Comparison of ENCODE assay signal across 20 cellular contexts in the genomic region with DNA sequence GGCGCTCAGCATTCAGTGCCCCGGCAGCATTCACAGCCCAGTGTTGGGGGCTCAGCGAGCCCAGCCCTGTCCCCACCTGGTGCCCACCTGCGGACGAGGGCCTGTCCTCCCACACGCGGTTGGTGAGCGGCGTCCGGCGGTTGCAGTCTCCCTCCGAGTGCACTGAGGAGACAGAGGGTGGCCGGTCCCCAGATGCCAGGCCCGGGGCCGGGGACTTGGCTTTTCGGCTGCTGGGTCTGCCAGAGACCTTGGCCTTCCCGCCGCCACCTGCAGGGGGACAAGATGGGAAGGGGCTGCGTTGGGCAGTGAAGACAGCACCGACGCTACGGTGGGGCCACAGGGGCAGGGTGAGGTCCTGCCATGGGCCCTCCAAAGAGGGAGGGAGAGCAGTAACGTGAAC. TPM values are rescaled to one million over a fixed set of nuclear protein-coding genes. Genes with fewer than 3 reads are reported as not detected.
"Had no signal": no experiment of that assay in that cellular context is flagged by ENCODE, and none has a peak within 500 bp of the region (broad histone marks: within the 10 kb centered on the region; RNA-seq: fewer than 3 reads in every experiment).

No MANE protein-coding gene starts in this region.

- H3K27me3 Mint-ChIP-seq: activated CD4-positive, alpha-beta memory T cell treated with anti-CD3 and anti-CD28 coated beads for 36 hours; activated naive CD8-positive, alpha-beta T cell had no signal

- H3K4me3 ChIP-seq: colonic mucosa, gastroesophageal sphincter, lung, skin epidermis, stomach, upper lobe of right lung had no signal

- FAIRE-seq: endometrium had no signal

- H3K4me3 Mint-ChIP-seq: activated CD4-positive, alpha-beta memory T cell treated with anti-CD3 and anti-CD28 coated beads for 36 hours; activated naive CD8-positive, alpha-beta T cell; activated T-helper 1 cell treated with anti-CD3 and anti-CD28 coated beads, Interleukin-12 subunit alpha, Interleukin-12 subunit beta, Interleukin-2, Interleukin-4 antibody, amounts not matched to agents 30 ng/mL and 10 ng/mL and 1 ng/mL, durations not matched to agents 14 hours and 24 hours and 36 hours; nephron had no signal

- H3K9me3 ChIP-seq: colonic mucosa had no signal

- DNase-seq: activated CD4-positive, alpha-beta memory T cell treated with anti-CD3 and anti-CD28 coated beads for 36 hours; activated CD4-positive, alpha-beta T cell treated with anti-CD3 and anti-CD28 coated beads for 4 hours; activated T-cell treated with anti-CD3 and anti-CD28 coated beads for 4 hours; central memory CD4-positive, alpha-beta T cell; colonic mucosa; left cardiac atrium; midbrain; nucleus accumbens; stimulated activated CD4-positive, alpha-beta T cell treated with anti-CD3 and anti-CD28 coated beads, Interleukin-15, amount 100 ng/mL, for 24 hours; stimulated activated CD4-positive, alpha-beta T cell treated with anti-CD3 and anti-CD28 coated beads, Interleukin-2, amount 100 ng/mL, for 48 hours; stomach; upper lobe of right lung had no signal

- H3K4me1 ChIP-seq: colonic mucosa, upper lobe of right lung had no signal

- H3K27ac Mint-ChIP-seq: activated CD4-positive, alpha-beta memory T cell treated with anti-CD3 and anti-CD28 coated beads for 36 hours; activated naive CD8-positive, alpha-beta T cell; activated T-helper 1 cell treated with anti-CD3 and anti-CD28 coated beads, Interleukin-12 subunit alpha, Interleukin-12 subunit beta, Interleukin-2, Interleukin-4 antibody, amounts not matched to agents 30 ng/mL and 10 ng/mL and 1 ng/mL, durations not matched to agents 14 hours and 24 hours and 36 hours; nephron had no signal

- H3K27me3 ChIP-seq: colonic mucosa, gastroesophageal sphincter, stomach, upper lobe of right lung had no signal

- H3K27ac ChIP-seq: colonic mucosa, upper lobe of right lung had no signal

RNA-seq across cellular contexts. Expression of gene RFLNA, which starts 31.2 kb away (rescaled TPM):
- total RNA-seq: activated CD4-positive, alpha-beta memory T cell treated with anti-CD3 and anti-CD28 coated beads for 36 hours; activated T-helper 1 cell treated with anti-CD3 and anti-CD28 coated beads, Interleukin-12 subunit alpha, Interleukin-12 subunit beta, Interleukin-2, Interleukin-4 antibody, amounts not matched to agents 30 ng/mL and 10 ng/mL and 1 ng/mL, durations not matched to agents 14 hours and 24 hours and 36 hours; T-helper 2 cell treated with Interferon-gamma antibody and Interleukin-4, amounts not matched to agents 100 ng/mL and 5 ng/mL, for 36 hours had no signal
